19 cellular contexts compared by ENCODE assay signal in genomic region chr4:167842487-167842886, GRCh38.
DNase-seq lines count a peak whose midpoint lies in the region; ATAC-seq, FAIRE-seq and TF ChIP-seq lines count a peak whose summit lies in the region.
"Had no signal": no experiment of that assay in that cellular context is flagged by ENCODE, and none has a peak within 500 bp of the region (broad histone marks: within the 10 kb centered on the region; RNA-seq: fewer than 3 reads in every experiment).

No MANE protein-coding gene starts in this region.

- BruUV-seq in HepG2 (replicated peaks; lab: Mats Ljungman, UMichigan), result no TSS peak

- ATAC-seq in HepG2, result no peak
- no peak for ATAC-seq in right lobe of liver
- peak; percentile 89 for ATAC-seq in esophagus mucosa
- ATAC-seq: GM12878 had no signal

- no peaks in the 10 kb centered on the region for H4K20me1 ChIP-seq in HepG2 (ENCODE audit: insufficient read depth, low read length)
- no peaks in the 10 kb centered on the region for H4K20me1 ChIP-seq in MM.1S (ENCODE audit: insufficient read depth, low read length)

- TF ChIP-seq POLR2A in HepG2 (IDR thresholded peaks at IDR 0.05; ENCODE audit: insufficient read depth in 1 of 2, low read depth in 2 of 2, low read length in 2 of 2) (no peak), right lobe of liver (IDR thresholded peaks at IDR 0.05) (no peak)

- POLR2A ChIA-PET in HepG2 (lab: Yijun Ruan, JAX), result no interaction called here
- POLR2A ChIA-PET in CD8-positive, alpha-beta memory T cell (lab: Charles Lee), result no interaction called here

- H3K27ac Mint-ChIP-seq in CD8-positive, alpha-beta memory T cell, result no peak overlapping the region
- no peak overlapping the region for H3K27ac Mint-ChIP-seq in activated naive CD8-positive, alpha-beta T cell treated with anti-CD3 and anti-CD28 coated beads for 36 hours
- H3K27ac Mint-ChIP-seq: CD4-positive, alpha-beta memory T cell had no signal

- intact Hi-C loops in HepG2 (cut with micrococcal nuclease; ENCODE audit: unreplicated experiment), result no loop called here
- intact Hi-C loops in right lobe of liver (cut with DNase I), result no loop called here

- no peak overlapping the region for H3K4me3 Mint-ChIP-seq in CD8-positive, alpha-beta memory T cell
- H3K4me3 Mint-ChIP-seq in activated naive CD8-positive, alpha-beta T cell treated with anti-CD3 and anti-CD28 coated beads for 36 hours, result no peak overlapping the region
- H3K4me3 Mint-ChIP-seq: CD4-positive, alpha-beta memory T cell had no signal

- CTCF ChIA-PET in HepG2 (lab: Yijun Ruan, JAX; ENCODE audit: low intra/inter-chr PET ratio, low total read pairs), result no interaction called here
- CTCF ChIA-PET in CD8-positive, alpha-beta memory T cell (lab: Charles Lee), result no interaction called here

- H3K27me3 Mint-ChIP-seq in CD8-positive, alpha-beta memory T cell, result no peaks in the 10 kb centered on the region
- H3K27me3 Mint-ChIP-seq in activated naive CD8-positive, alpha-beta T cell treated with anti-CD3 and anti-CD28 coated beads for 36 hours, result no peaks in the 10 kb centered on the region
- H3K27me3 Mint-ChIP-seq: CD4-positive, alpha-beta memory T cell had no signal

- no peaks in the 10 kb centered on the region for H3K4me1 Mint-ChIP-seq in CD8-positive, alpha-beta memory T cell
- H3K4me1 Mint-ChIP-seq in activated naive CD8-positive, alpha-beta T cell treated with anti-CD3 and anti-CD28 coated beads for 36 hours, result no peaks in the 10 kb centered on the region
- H3K4me1 Mint-ChIP-seq: CD4-positive, alpha-beta memory T cell had no signal

- no peak for TF ChIP-seq CTCF in HepG2 (CRISPR knock-in tag; IDR thresholded peaks at IDR 0.05)
- TF ChIP-seq CTCF in right lobe of liver (IDR thresholded peaks at IDR 0.05), result no peak
- TF ChIP-seq CTCF in bronchial epithelial cell (IDR thresholded peaks at IDR 0.05; ENCODE audit: insufficient read depth, low read length, severe bottlenecking), result no peak
- no peak for TF ChIP-seq CTCF in MM.1S (IDR thresholded peaks at IDR 0.05; ENCODE audit: low read length)

- H3K36me3 Mint-ChIP-seq in CD8-positive, alpha-beta memory T cell, result no peaks in the 10 kb centered on the region
- H3K36me3 Mint-ChIP-seq in activated naive CD8-positive, alpha-beta T cell treated with anti-CD3 and anti-CD28 coated beads for 36 hours, result no peaks in the 10 kb centered on the region
- H3K36me3 Mint-ChIP-seq: CD4-positive, alpha-beta memory T cell had no signal

- TF ChIP-seq EP300 in HepG2 (IDR thresholded peaks at IDR 0.05; ENCODE audit: low read depth in 2 of 2, low read length in 2 of 2), result no peak
- no peak for TF ChIP-seq EP300 in HepG2 (CRISPR knock-in tag; IDR thresholded peaks at IDR 0.05; ENCODE audit: borderline replicate concordance)

- H3K4me3 ChIP-seq in HepG2 (replicated peaks in 1 of 3; ENCODE audit: insufficient read depth in 1 of 3, low read depth in 2 of 3, low read length in 3 of 3), result no peak overlapping the region
- no peak overlapping the region for H3K4me3 ChIP-seq in right lobe of liver
- no peak overlapping the region for H3K4me3 ChIP-seq in bronchial epithelial cell (ENCODE audit: low read depth, low read length)
- H3K4me3 ChIP-seq in MM.1S (ENCODE audit: low read length), result no peak overlapping the region
- no peak overlapping the region for H3K4me3 ChIP-seq in CD8-positive, alpha-beta memory T cell (ENCODE audit: low read length)
- H3K4me3 ChIP-seq: GM12878, GM23248 had no signal

- H3K27me3 ChIP-seq in HepG2 (ENCODE audit: control insufficient read depth in 1 of 2, insufficient read depth in 2 of 2, low read length in 2 of 2), result no peaks in the 10 kb centered on the region
- H3K27me3 ChIP-seq in right lobe of liver, result no peaks in the 10 kb centered on the region
- H3K27me3 ChIP-seq in bronchial epithelial cell (ENCODE audit: control insufficient read depth, insufficient read depth, low read length), result no peaks in the 10 kb centered on the region
- H3K27me3 ChIP-seq in MM.1S (replicated peaks; ENCODE audit: insufficient read depth, low read length), result no peaks in the 10 kb centered on the region
- H3K27me3 ChIP-seq in CD8-positive, alpha-beta memory T cell (ENCODE audit: insufficient read depth, low read length, poor library complexity, severe bottlenecking), result no peaks in the 10 kb centered on the region

- no peaks in the 10 kb centered on the region for H3K79me2 ChIP-seq in HepG2 (ENCODE audit: insufficient read depth, low read length)
- H3K79me2 ChIP-seq in MM.1S (ENCODE audit: low read length), result no peaks in the 10 kb centered on the region

- H3K4me2 ChIP-seq in HepG2 (ENCODE audit: low read depth, low read length) (no peak overlapping the region), MM.1S (ENCODE audit: low read depth, low read length) (no peak overlapping the region)

- in situ Hi-C loops in HepG2 (cut with HindIII; ENCODE audit: extremely low pct_ligation_motif_present, low pct_unique_long_range_greater_than_20kb), result no loop called here

- peaks cover 22% of the 10 kb centered on the region for H3K9me3 ChIP-seq in HepG2 (ENCODE audit: low read length)
- H3K9me3 ChIP-seq in right lobe of liver, result no peaks in the 10 kb centered on the region
- 0 out of 2 replicates have a peak, but pooled peaks cover 4% of the 10 kb centered on the region for H3K9me3 ChIP-seq in MM.1S (replicated peaks; ENCODE audit: insufficient read depth, low read length)
- no peaks in the 10 kb centered on the region for H3K9me3 ChIP-seq in CD8-positive, alpha-beta memory T cell (ENCODE audit: low read length)
- H3K9me3 ChIP-seq: Caco-2 had no signal

- no peak for TF ChIP-seq RAD21 in HepG2 (CRISPR knock-in tag; IDR thresholded peaks at IDR 0.05)

- DNase-seq in HepG2 (ENCODE audit: low spot score) (no peak), right lobe of liver (no peak), bronchial epithelial cell (ENCODE audit: low read depth) (peak; percentile 75), MM.1S (no peak)
- DNase-seq in CD8-positive, alpha-beta memory T cell, result no peak
- DNase-seq in activated naive CD8-positive, alpha-beta T cell treated with anti-CD3 and anti-CD28 coated beads for 36 hours, result no peak
- DNase-seq: C1 segment of cervical spinal cord; Caco-2; CD4-positive, alpha-beta memory T cell; DMS153; EL; GDM1; GM23248; H7; HCEC 1CT had no signal

- H3K36me3 ChIP-seq in HepG2 (replicated peaks in 1 of 2; ENCODE audit: control insufficient read depth in 1 of 2, insufficient read depth in 2 of 2, low read length in 2 of 2) (no peaks in the 10 kb centered on the region), right lobe of liver (no peaks in the 10 kb centered on the region), bronchial epithelial cell (ENCODE audit: control insufficient read depth, insufficient read depth, low read length) (no peaks in the 10 kb centered on the region), MM.1S (replicated peaks; ENCODE audit: insufficient read depth, low read length) (no peaks in the 10 kb centered on the region)
- H3K36me3 ChIP-seq in CD8-positive, alpha-beta memory T cell (ENCODE audit: insufficient read depth, low read length), result no peaks in the 10 kb centered on the region

- H3K9ac ChIP-seq in HepG2 (ENCODE audit: insufficient read depth, low read depth, low read length) (no peak overlapping the region), MM.1S (ENCODE audit: low read length) (no peak overlapping the region)
- H3K9ac ChIP-seq: GM23248 had no signal

- H3K4me1 ChIP-seq in HepG2 (ENCODE audit: insufficient read depth, low read length) (no peaks in the 10 kb centered on the region), right lobe of liver (no peaks in the 10 kb centered on the region), MM.1S (ENCODE audit: low read length) (no peaks in the 10 kb centered on the region)
- no peaks in the 10 kb centered on the region for H3K4me1 ChIP-seq in CD8-positive, alpha-beta memory T cell (ENCODE audit: insufficient read depth, low read length)
- H3K4me1 ChIP-seq: Caco-2 had no signal

- H2AFZ ChIP-seq in HepG2 (ENCODE audit: low read length) (no peak overlapping the region), MM.1S (ENCODE audit: low read length) (no peak overlapping the region)
- H2AFZ ChIP-seq: GM23248 had no signal

- no peaks in the 10 kb centered on the region for H3K9me2 ChIP-seq in MM.1S (replicated peaks; ENCODE audit: insufficient read depth, low read length)

- H3F3A ChIP-seq in MM.1S (ENCODE audit: insufficient read depth, low read length), result no peaks in the 10 kb centered on the region

- H3K27ac ChIP-seq in HepG2 (ENCODE audit: extremely low read length, insufficient read depth, low read length) (no peak overlapping the region), right lobe of liver (no peak overlapping the region), MM.1S (ENCODE audit: low read length) (no peak overlapping the region)
- no peak overlapping the region for H3K27ac ChIP-seq in CD8-positive, alpha-beta memory T cell (ENCODE audit: low read depth, low read length)
- H3K27ac ChIP-seq: GM23248 had no signal

- FAIRE-seq in HepG2 (lab: Jason Lieb, UNC) (no peak), bronchial epithelial cell (lab: Jason Lieb, UNC) (no peak)
- FAIRE-seq: GM12878, GM19239, H1 had no signal

- peaks cover 2 to 19% (median 5%) of the 10 kb centered on the region in 5 donors for H3K9me3 Mint-ChIP-seq in CD8-positive, alpha-beta memory T cell
- H3K9me3 Mint-ChIP-seq in activated naive CD8-positive, alpha-beta T cell treated with anti-CD3 and anti-CD28 coated beads for 36 hours, result peaks cover 1% of the 10 kb centered on the region

- WGBS in HepG2 (ENCODE audit: low lambda C conversion rate), result 0% methylated on average over 2 of the region's 2 CpGs
- 26% methylated on average over 2 of the region's 2 CpGs for WGBS in right lobe of liver (ENCODE audit: insufficient coverage, low coverage, low lambda C conversion rate, missing lambda C conversion rate)

TF ChIP-seq in HepG2, 621 proteins besides CTCF, POLR2A, EP300 and RAD21:
- no peak for TF ChIP-seq ZNF12 (CRISPR knock-in tag; IDR thresholded peaks at IDR 0.05)
- TF ChIP-seq CEBPB (IDR thresholded peaks at IDR 0.05; ENCODE audit: borderline replicate concordance, low read depth, low read length), result peak; percentile 52; the same call in 1 of the 2 replicates
- TF ChIP-seq ZNF761 (CRISPR knock-in tag; conservative IDR thresholded peaks at IDR 0.05), result no peak
